ENCODE assay signal across 10 cellular contexts in genomic region chr3:119206611-119207511, GRCh38. TPM values are rescaled to one million over a fixed set of nuclear protein-coding genes. Genes with fewer than 3 reads are reported as not detected.
DNase-seq lines count a peak whose midpoint lies in the region; ATAC-seq and TF ChIP-seq lines count a peak whose summit lies in the region.
"Had no signal": no experiment of that assay in that cellular context is flagged by ENCODE, and none has a peak within 500 bp of the region (broad histone marks: within the 10 kb centered on the region; RNA-seq: fewer than 3 reads in every experiment).

No MANE protein-coding gene starts in this region.

- peaks cover 22% of the 10 kb centered on the region for H3K4me1 Mint-ChIP-seq in MCF 10A (ENCODE audit: insufficient read depth, unreplicated experiment)

- no peaks in the 10 kb centered on the region for H3K27me3 ChIP-seq in breast epithelium
- H3K27me3 ChIP-seq in heart left ventricle: no peaks in the 10 kb centered on the region
- no peaks in the 10 kb centered on the region for H3K27me3 ChIP-seq in thymus (ENCODE audit: control insufficient read depth, insufficient read depth)

- peak overlapping the region; percentile 72 for H3K27ac Mint-ChIP-seq in MCF 10A (ENCODE audit: low read depth, unreplicated experiment)

- H3K27ac ChIP-seq in breast epithelium (no peak overlapping the region), RWPE1 (peak overlapping the region; percentile 66), heart left ventricle (no peak overlapping the region), thymus (ENCODE audit: low read depth) (peak overlapping the region; percentile 36)

- intact Hi-C loops in MCF 10A (cut with micrococcal nuclease) (loop anchor here (1.0 kb wide), 1 partner anchor 62 kb away; no protein-coding TSS in a partner anchor), breast epithelium (cut with DNase I; ENCODE audit: low total_unique reads) (no loop called here), heart left ventricle (cut with DNase I) (no loop called here)

- WGBS in heart left ventricle, 4 donors: 35 to 60% (median 52%) methylated on average over 4 of the region's 4 CpGs
- 92% methylated on average over 4 of the region's 4 CpGs for WGBS in thymus

- DNase-seq in MCF 10A (ENCODE audit: unreplicated experiment) (peak; percentile 72), breast epithelium (ENCODE audit: low spot score in 2 of 2) (no peak), RWPE1 (ENCODE audit: low spot score) (peak; percentile 59), heart left ventricle (peak in 1 of 5 donors; percentile 29), NCI-H748 treated with DMSO at 0.1 percent for 48 hours (lab: John Stamatoyannopoulos, UW) (no peak), GOT3 (lab: John Stamatoyannopoulos, UW) (no peak)
- DNase-seq in activated CD4-positive, alpha-beta T cell treated with anti-CD3 and anti-CD28 coated beads for 48 hours: no peak
- DNase-seq: NCI-H1417 had no signal

- TF ChIP-seq CTCF in MCF 10A (IDR thresholded peaks at IDR 0.05; ENCODE audit: unreplicated experiment) (no peak), breast epithelium (IDR thresholded peaks at IDR 0.05) (no peak), RWPE1 (conservative IDR thresholded peaks at IDR 0.05; ENCODE audit: low read depth) (no peak; the same call in 1 of the 2 replicates), heart left ventricle (IDR thresholded peaks at IDR 0.05) (no peak)

- no TSS peak for BruUV-seq in MCF 10A (replicated peaks; lab: Mats Ljungman, UMichigan)

- H3K36me3 ChIP-seq in breast epithelium (no peaks in the 10 kb centered on the region), heart left ventricle (peaks cover 0 to 34% (median 24%) of the 10 kb centered on the region in 9 donors), thymus (ENCODE audit: control insufficient read depth, insufficient read depth) (peaks cover 6% of the 10 kb centered on the region)

- H3K4me3 Mint-ChIP-seq in MCF 10A (ENCODE audit: unreplicated experiment): no peak overlapping the region

- CTCF ChIA-PET in MCF 10A (lab: Yijun Ruan, JAX): interaction anchor here (0.6 to 2.6 kb wide), 14 partner anchors 10 to 474 kb away, joined by 3 to 28 read pairs (median 4); partner anchors contain the start of genes B4GALT4, POGLUT1 and TEX55
- CTCF ChIA-PET in RWPE1 (lab: Yijun Ruan, JAX): interaction anchor here (0.6 to 1.0 kb wide), 3 partner anchors 39 to 1055 kb away, joined by 3 to 6 read pairs (median 3); no protein-coding TSS in a partner anchor

- H3K4me3 ChIP-seq in breast epithelium: no peak overlapping the region
- no peak overlapping the region for H3K4me3 ChIP-seq in heart left ventricle
- no peak overlapping the region for H3K4me3 ChIP-seq in thymus (ENCODE audit: low read length)

- ATAC-seq in heart left ventricle: peak; percentile 49 to 76 (median 70)

- POLR2A ChIA-PET in MCF 10A (lab: Yijun Ruan, JAX): interaction anchor here (0.7 to 1.9 kb wide), 13 partner anchors 9 to 582 kb away, joined by 3 to 9 read pairs (median 3); partner anchors contain the start of gene B4GALT4
- POLR2A ChIA-PET in RWPE1 (lab: Yijun Ruan, JAX; ENCODE audit: low non-redundant PET): no interaction called here

- H3K36me3 Mint-ChIP-seq in MCF 10A (ENCODE audit: insufficient read depth, unreplicated experiment): peaks cover 12% of the 10 kb centered on the region

- no peaks in the 10 kb centered on the region for H3K9me3 Mint-ChIP-seq in MCF 10A (ENCODE audit: unreplicated experiment)

- H3K4me1 ChIP-seq in breast epithelium: no peaks in the 10 kb centered on the region
- H3K4me1 ChIP-seq in heart left ventricle: peaks cover 0 to 22% (median 4%) of the 10 kb centered on the region in 12 donors
- peaks cover 3% of the 10 kb centered on the region for H3K4me1 ChIP-seq in thymus (ENCODE audit: control insufficient read depth, insufficient read depth, low read length)

- no peaks in the 10 kb centered on the region for H3K27me3 Mint-ChIP-seq in MCF 10A (ENCODE audit: insufficient read depth, unreplicated experiment)

- TF ChIP-seq POLR2A in breast epithelium (IDR thresholded peaks at IDR 0.05): no peak
- no peak for TF ChIP-seq POLR2A in heart left ventricle (IDR thresholded peaks at IDR 0.05)

- H3K9me3 ChIP-seq in breast epithelium (no peaks in the 10 kb centered on the region), heart left ventricle (no peaks in the 10 kb centered on the region), thymus (ENCODE audit: control insufficient read depth) (no peaks in the 10 kb centered on the region)

RNA-seq across cellular contexts. Expression of gene UPK1B, which starts 33.5 kb away (rescaled TPM):
- total RNA-seq in MCF 10A (2022): not detected in 2 replicates
- 1 to 10 TPM in 1 of 3 donors, not detected in 2; 6.7 TPM for total RNA-seq in breast epithelium
- total RNA-seq in heart left ventricle: 10 to 100 TPM in 1 of 9 donors, not detected in 8; 20.4 TPM
- polyA plus RNA-seq in heart left ventricle: not detected
- 8.6 TPM for polyA plus RNA-seq in thymus
- total RNA-seq: frontal cortex had no signal

RNA-seq across cellular contexts. Expression of gene B4GALT4, which starts 33.8 kb away (rescaled TPM):
- total RNA-seq in MCF 10A (2022) (18.3 and 20.4 TPM in 2 replicates), breast epithelium (10 to 100 TPM; 14.1 to 22.5 (median 19.3) TPM), heart left ventricle (10 to 100 TPM in 6 of 9 donors, 1 to 10 TPM in 3; 8.1 to 15.9 (median 10.6) TPM)
- polyA plus RNA-seq in heart left ventricle (10 to 100 TPM; 13.0 to 14.0 TPM), thymus (15.2 TPM)

Comparison
In these comparisons a context has a peak if more than half of its experiments do, and no peak if none do; other contexts are left out.
1. DNase-seq: peak in MCF 10A (single experiment) and RWPE1 (single experiment); none in breast epithelium (0 of 2), NCI-H748 treated with DMSO at 0.1 percent for 48 hours (single experiment), activated CD4-positive, alpha-beta T cell treated with anti-CD3 and anti-CD28 coated beads for 48 hours (single experiment) and GOT3 (single experiment).
2. H3K27ac ChIP-seq: peak in RWPE1 (single experiment) and thymus (single experiment); none in breast epithelium (0 of 2) and heart left ventricle (0 of 12).